21 cellular contexts compared by ENCODE assay signal in the genomic region with DNA sequence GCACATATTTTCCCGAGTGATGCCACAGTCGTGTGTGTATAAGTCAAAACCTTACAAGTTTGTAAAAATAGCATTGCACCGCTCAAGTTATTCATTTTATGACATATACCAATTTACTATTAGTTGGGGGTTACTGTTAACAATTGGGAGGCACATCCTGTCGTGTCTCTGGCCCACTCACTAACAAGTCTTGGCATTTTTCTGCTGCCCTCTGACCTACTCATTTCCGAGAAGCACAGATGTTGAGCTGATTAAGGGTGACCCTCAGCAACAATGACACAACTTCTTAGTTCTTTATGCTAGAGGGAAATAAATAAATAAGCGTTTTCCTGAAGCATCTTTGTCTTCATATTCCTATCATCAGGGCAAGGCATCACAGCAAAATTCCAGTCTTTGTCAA. TPM values are rescaled to one million over a fixed set of nuclear protein-coding genes. Genes with fewer than 3 reads are reported as not detected.
A peak's percentile ranks its signal among the peaks of the same experiment; 100 is the strongest.
DNase-seq lines count a peak whose midpoint lies in the region; ATAC-seq and FAIRE-seq lines count a peak whose summit lies in the region.
"Had no signal": no experiment of that assay in that cellular context is flagged by ENCODE, and none has a peak within 500 bp of the region (broad histone marks: within the 10 kb centered on the region; RNA-seq: fewer than 3 reads in every experiment).

No MANE protein-coding gene starts in this region.

- no peak for ATAC-seq in HG03521 (IDR thresholded peaks at IDR 0.05; ENCODE audit: unreplicated experiment)

- H3K4me1 Mint-ChIP-seq in activated T-helper 1 cell treated with anti-CD3 and anti-CD28 coated beads, Interleukin-12 subunit alpha, Interleukin-12 subunit beta, Interleukin-2, Interleukin-4 antibody, amounts not matched to agents 30 ng/mL and 10 ng/mL and 1 ng/mL, durations not matched to agents 14 hours and 24 hours and 36 hours (ENCODE audit: low read depth): peaks cover 6% of the 10 kb centered on the region

- intact Hi-C loops in activated T-helper 1 cell treated with anti-CD3 and anti-CD28 coated beads, Interleukin-12 subunit alpha, Interleukin-12 subunit beta, Interleukin-2, Interleukin-4 antibody, amounts not matched to agents 30 ng/mL and 10 ng/mL and 1 ng/mL, durations not matched to agents 14 hours and 24 hours and 36 hours (cut with micrococcal nuclease): no loop called here

- H3K9me3 Mint-ChIP-seq in activated T-helper 1 cell treated with anti-CD3 and anti-CD28 coated beads, Interleukin-12 subunit alpha, Interleukin-12 subunit beta, Interleukin-2, Interleukin-4 antibody, amounts not matched to agents 30 ng/mL and 10 ng/mL and 1 ng/mL, durations not matched to agents 14 hours and 24 hours and 36 hours: no peaks in the 10 kb centered on the region

- no peaks in the 10 kb centered on the region for H3K27me3 Mint-ChIP-seq in activated T-helper 1 cell treated with anti-CD3 and anti-CD28 coated beads, Interleukin-12 subunit alpha, Interleukin-12 subunit beta, Interleukin-2, Interleukin-4 antibody, amounts not matched to agents 30 ng/mL and 10 ng/mL and 1 ng/mL, durations not matched to agents 14 hours and 24 hours and 36 hours (ENCODE audit: insufficient read depth)

- H3K36me3 Mint-ChIP-seq in activated T-helper 1 cell treated with anti-CD3 and anti-CD28 coated beads, Interleukin-12 subunit alpha, Interleukin-12 subunit beta, Interleukin-2, Interleukin-4 antibody, amounts not matched to agents 30 ng/mL and 10 ng/mL and 1 ng/mL, durations not matched to agents 14 hours and 24 hours and 36 hours (ENCODE audit: low read depth): no peaks in the 10 kb centered on the region

- peak; percentile 95 for FAIRE-seq in HTR-8/SVneo (lab: Jason Lieb, UNC)
- FAIRE-seq: D721Med, GM12891 had no signal

- DNase-seq in EH (ENCODE audit: low read depth) (peak; percentile 19), HTR-8/SVneo (ENCODE audit: insufficient read length, low spot score) (no peak), left kidney (ENCODE audit: low read depth, low spot score) (peak; percentile 8), SHP77 (lab: John Stamatoyannopoulos, UW) (no peak), NCI-H226 (no peak)
- no peak for DNase-seq in activated T-helper 1 cell treated with anti-CD3 and anti-CD28 coated beads, Interleukin-12 subunit alpha, Interleukin-12 subunit beta, Interleukin-2, Interleukin-4 antibody, amounts not matched to agents 30 ng/mL and 10 ng/mL and 1 ng/mL, durations not matched to agents 14 hours and 24 hours and 36 hours (ENCODE audit: low spot score)
- no peak for DNase-seq in stimulated activated CD4-positive, alpha-beta T cell treated with anti-CD3 and anti-CD28 coated beads, Interleukin-2, amount 100 ng/mL, for 48 hours
- DNase-seq: GF-D8, KG1, MM.1S, NCI-H2029, NCI-H510A, NCI-H69, RPMI8226, SHP77 treated with DMSO at 0.1 percent for 48 hours had no signal

- H3K4me3 Mint-ChIP-seq in activated T-helper 1 cell treated with anti-CD3 and anti-CD28 coated beads, Interleukin-12 subunit alpha, Interleukin-12 subunit beta, Interleukin-2, Interleukin-4 antibody, amounts not matched to agents 30 ng/mL and 10 ng/mL and 1 ng/mL, durations not matched to agents 14 hours and 24 hours and 36 hours: no peak overlapping the region

- peak overlapping the region; percentile 21 for H3K27ac Mint-ChIP-seq in activated T-helper 1 cell treated with anti-CD3 and anti-CD28 coated beads, Interleukin-12 subunit alpha, Interleukin-12 subunit beta, Interleukin-2, Interleukin-4 antibody, amounts not matched to agents 30 ng/mL and 10 ng/mL and 1 ng/mL, durations not matched to agents 14 hours and 24 hours and 36 hours

RNA-seq across cellular contexts. Expression of a gene that starts 6.8 kb away (rescaled TPM):
- total RNA-seq in activated T-helper 1 cell treated with anti-CD3 and anti-CD28 coated beads, Interleukin-12 subunit alpha, Interleukin-12 subunit beta, Interleukin-2, Interleukin-4 antibody, amounts not matched to agents 30 ng/mL and 10 ng/mL and 1 ng/mL, durations not matched to agents 14 hours and 24 hours and 36 hours: 4.8 and 6.2 TPM in 2 replicates

RNA-seq across cellular contexts. Expression of a gene that starts 22.0 kb away (rescaled TPM):
- total RNA-seq in activated T-helper 1 cell treated with anti-CD3 and anti-CD28 coated beads, Interleukin-12 subunit alpha, Interleukin-12 subunit beta, Interleukin-2, Interleukin-4 antibody, amounts not matched to agents 30 ng/mL and 10 ng/mL and 1 ng/mL, durations not matched to agents 14 hours and 24 hours and 36 hours: not detected in 2 replicates
- total RNA-seq: A172, H4, HT1080 had no signal

Comparison
In these comparisons a context has a peak if more than half of its experiments do, and no peak if none do; other contexts are left out.
1. DNase-seq: peak in EH (single experiment) and left kidney (single experiment); none in HTR-8/SVneo (single experiment), activated T-helper 1 cell treated with anti-CD3 and anti-CD28 coated beads, Interleukin-12 subunit alpha, Interleukin-12 subunit beta, Interleukin-2, Interleukin-4 antibody, amounts not matched to agents 30 ng/mL and 10 ng/mL and 1 ng/mL, durations not matched to agents 14 hours and 24 hours and 36 hours (single experiment), SHP77 (0 of 2), NCI-H226 (single experiment) and stimulated activated CD4-positive, alpha-beta T cell treated with anti-CD3 and anti-CD28 coated beads, Interleukin-2, amount 100 ng/mL, for 48 hours (0 of 2).